ENCODE assay signal across 19 cellular contexts in genomic region chr13:29484236-29484635, GRCh38.
DNase-seq lines count a peak whose midpoint lies in the region; TF ChIP-seq lines count a peak whose summit lies in the region.
"Had no signal": no experiment of that assay in that cellular context is flagged by ENCODE, and none has a peak within 500 bp of the region (broad histone marks: within the 10 kb centered on the region; RNA-seq: fewer than 3 reads in every experiment).

No MANE protein-coding gene starts in this region.

- H3K27ac ChIP-seq in neural cell (ENCODE audit: low read length): peak overlapping the region; percentile 46
- H3K27ac ChIP-seq: left ventricle myocardium inferior, suprapubic skin had no signal

- TF ChIP-seq RAD21 in neural cell (conservative IDR thresholded peaks at IDR 0.05): no peak

- no peaks in the 10 kb centered on the region for H4K20me1 ChIP-seq in neural cell (ENCODE audit: insufficient read depth)

- H3K36me3 ChIP-seq in neural cell (ENCODE audit: insufficient read depth, low read length): no peaks in the 10 kb centered on the region
- H3K36me3 ChIP-seq: MG63, suprapubic skin had no signal

- DNase-seq in NCI-H146 (lab: John Stamatoyannopoulos, UW) (peak; percentile 43), NCI-H146 treated with DMSO at 0.1 percent for 48 hours (lab: John Stamatoyannopoulos, UW; ENCODE audit: unreplicated experiment) (no peak), NB4 (ENCODE audit: low read depth) (peak; percentile 80), SK-N-DZ (ENCODE audit: low spot score) (peak; percentile 93), osteocyte (ENCODE audit: extremely low spot score, unreplicated experiment) (no peak), HT-29 (ENCODE audit: low spot score) (no peak)
- DNase-seq in activated T-cell treated with anti-CD3 and anti-CD28 coated beads, Interleukin-2, amount 50 U/mL, for 24 hours: no peak
- DNase-seq: 8988T; activated CD4-positive, alpha-beta T cell treated with anti-CD3 and anti-CD28 coated beads for 1 hour; activated CD8-positive, alpha-beta memory T cell treated with anti-CD3 and anti-CD28 coated beads, Interleukin-2, amount 50 U/mL, for 4 hours; CD4-positive, CD25-positive, alpha-beta regulatory T cell; left ventricle myocardium inferior; MG63; naive thymus-derived CD4-positive, alpha-beta T cell; NCI-H446 treated with DMSO at 0.1 percent for 48 hours had no signal

- no peak overlapping the region for H3K4me3 ChIP-seq in NB4 (ENCODE audit: low read depth, low read length)
- peak overlapping the region; percentile 7 for H3K4me3 ChIP-seq in neural cell (ENCODE audit: low read length)
- H3K4me3 ChIP-seq: left ventricle myocardium inferior, MG63, suprapubic skin had no signal

- TF ChIP-seq CTCF in NB4 (IDR thresholded peaks at IDR 0.05; ENCODE audit: low read depth, low read length) (no peak), neural cell (IDR thresholded peaks at IDR 0.05; ENCODE audit: poor library complexity, severe bottlenecking) (no peak), osteocyte (IDR thresholded peaks at IDR 0.05) (no peak)

- H3F3A ChIP-seq in neural cell (ENCODE audit: insufficient read depth, low read length, poor library complexity, severe bottlenecking): no peaks in the 10 kb centered on the region

- peaks cover 12% of the 10 kb centered on the region for H3K4me1 Mint-ChIP-seq in osteocyte (ENCODE audit: unreplicated experiment)
- no peaks in the 10 kb centered on the region for H3K4me1 Mint-ChIP-seq in activated T-cell treated with anti-CD3 and anti-CD28 coated beads, Interleukin-2, amount 50 U/mL, for 24 hours (ENCODE audit: low read depth)
- H3K4me1 Mint-ChIP-seq: activated naive CD4-positive, alpha-beta T cell treated with anti-CD3 and anti-CD28 coated beads, Interleukin-2, amount 50 U/mL, for 24 hours; CD4-positive, CD25-positive, alpha-beta regulatory T cell; naive thymus-derived CD4-positive, alpha-beta T cell had no signal

- H3K79me2 ChIP-seq in neural cell (replicated peaks; ENCODE audit: insufficient read depth, low read length): no peaks in the 10 kb centered on the region

- H3K27me3 ChIP-seq in neural cell (ENCODE audit: insufficient read depth, low read depth, low read length): no peaks in the 10 kb centered on the region
- H3K27me3 ChIP-seq: MG63 had no signal

- no peaks in the 10 kb centered on the region for H3K36me3 Mint-ChIP-seq in osteocyte (ENCODE audit: unreplicated experiment)
- H3K36me3 Mint-ChIP-seq in activated T-cell treated with anti-CD3 and anti-CD28 coated beads, Interleukin-2, amount 50 U/mL, for 24 hours (ENCODE audit: low read depth): no peaks in the 10 kb centered on the region
- H3K36me3 Mint-ChIP-seq: activated naive CD4-positive, alpha-beta T cell treated with anti-CD3 and anti-CD28 coated beads, Interleukin-2, amount 50 U/mL, for 24 hours; CD4-positive, CD25-positive, alpha-beta regulatory T cell; naive thymus-derived CD4-positive, alpha-beta T cell had no signal

- no peaks in the 10 kb centered on the region for H3K9me3 Mint-ChIP-seq in osteocyte (ENCODE audit: unreplicated experiment)
- no peaks in the 10 kb centered on the region for H3K9me3 Mint-ChIP-seq in activated T-cell treated with anti-CD3 and anti-CD28 coated beads, Interleukin-2, amount 50 U/mL, for 24 hours
- H3K9me3 Mint-ChIP-seq: activated naive CD4-positive, alpha-beta T cell treated with anti-CD3 and anti-CD28 coated beads, Interleukin-2, amount 50 U/mL, for 24 hours; CD4-positive, CD25-positive, alpha-beta regulatory T cell; naive thymus-derived CD4-positive, alpha-beta T cell; T-helper 1 cell treated with Interleukin-12 subunit alpha and Interleukin-12 subunit beta and Interleukin-4 antibody, amounts not matched to agents 30 μg/mL and 1 μg/mL, for 36 hours had no signal

- H3K9me3 ChIP-seq in neural cell (ENCODE audit: low read length): no peaks in the 10 kb centered on the region
- H3K9me3 ChIP-seq: left ventricle myocardium inferior, MG63, suprapubic skin had no signal

- no peaks in the 10 kb centered on the region for H3K9me2 ChIP-seq in neural cell (ENCODE audit: insufficient read depth, low read length)

- no peak for TF ChIP-seq POLR2A in NB4 (IDR thresholded peaks at IDR 0.05; ENCODE audit: extremely low read depth, insufficient read length)

- no peak overlapping the region for H3K4me3 Mint-ChIP-seq in osteocyte (ENCODE audit: unreplicated experiment)
- H3K4me3 Mint-ChIP-seq in activated T-cell treated with anti-CD3 and anti-CD28 coated beads, Interleukin-2, amount 50 U/mL, for 24 hours: no peak overlapping the region
- H3K4me3 Mint-ChIP-seq: activated naive CD4-positive, alpha-beta T cell treated with anti-CD3 and anti-CD28 coated beads, Interleukin-2, amount 50 U/mL, for 24 hours; CD4-positive, CD25-positive, alpha-beta regulatory T cell; naive thymus-derived CD4-positive, alpha-beta T cell; T-helper 1 cell treated with Interleukin-12 subunit alpha and Interleukin-12 subunit beta and Interleukin-4 antibody, amounts not matched to agents 30 μg/mL and 1 μg/mL, for 36 hours had no signal

- peak; percentile 40 for TF ChIP-seq EP300 in neural cell (conservative IDR thresholded peaks at IDR 0.05; ENCODE audit: poor library complexity, severe bottlenecking)

- no peak overlapping the region for H3K4me2 ChIP-seq in neural cell (ENCODE audit: low read length)

- H3K27me3 Mint-ChIP-seq in osteocyte (ENCODE audit: unreplicated experiment): peaks cover 39% of the 10 kb centered on the region
- H3K27me3 Mint-ChIP-seq in activated T-cell treated with anti-CD3 and anti-CD28 coated beads, Interleukin-2, amount 50 U/mL, for 24 hours: peaks cover 17% of the 10 kb centered on the region
- H3K27me3 Mint-ChIP-seq: CD4-positive, CD25-positive, alpha-beta regulatory T cell had no signal

- no peak overlapping the region for H3K27ac Mint-ChIP-seq in osteocyte (ENCODE audit: unreplicated experiment)
- H3K27ac Mint-ChIP-seq in activated T-cell treated with anti-CD3 and anti-CD28 coated beads, Interleukin-2, amount 50 U/mL, for 24 hours: no peak overlapping the region
- H3K27ac Mint-ChIP-seq: activated naive CD4-positive, alpha-beta T cell treated with anti-CD3 and anti-CD28 coated beads, Interleukin-2, amount 50 U/mL, for 24 hours; CD4-positive, CD25-positive, alpha-beta regulatory T cell; naive thymus-derived CD4-positive, alpha-beta T cell; T-helper 1 cell treated with Interleukin-12 subunit alpha and Interleukin-12 subunit beta and Interleukin-4 antibody, amounts not matched to agents 30 μg/mL and 1 μg/mL, for 36 hours had no signal

- peak overlapping the region; percentile 3 for H3K9ac ChIP-seq in neural cell (ENCODE audit: low read length)

- no peak overlapping the region for H2AFZ ChIP-seq in neural cell (ENCODE audit: low read depth, low read length)

TF ChIP-seq in neural cell, 6 proteins besides CTCF, POLR2A, EP300 and RAD21:
- TF ChIP-seq SMC3 (conservative IDR thresholded peaks at IDR 0.05; ENCODE audit: poor library complexity) (no peak), TAF1 (IDR thresholded peaks at IDR 0.05; ENCODE audit: low read depth) (no peak), POLR2AphosphoS5 (IDR thresholded peaks at IDR 0.05) (peak; percentile 42), EZH2 (IDR thresholded peaks at IDR 0.05; ENCODE audit: borderline replicate concordance, insufficient read depth, low read length, poor library complexity, severe bottlenecking) (no peak), MXI1 (conservative IDR thresholded peaks at IDR 0.05; ENCODE audit: poor library complexity, severe bottlenecking) (no peak)
- TF ChIP-seq, protein P1, sequence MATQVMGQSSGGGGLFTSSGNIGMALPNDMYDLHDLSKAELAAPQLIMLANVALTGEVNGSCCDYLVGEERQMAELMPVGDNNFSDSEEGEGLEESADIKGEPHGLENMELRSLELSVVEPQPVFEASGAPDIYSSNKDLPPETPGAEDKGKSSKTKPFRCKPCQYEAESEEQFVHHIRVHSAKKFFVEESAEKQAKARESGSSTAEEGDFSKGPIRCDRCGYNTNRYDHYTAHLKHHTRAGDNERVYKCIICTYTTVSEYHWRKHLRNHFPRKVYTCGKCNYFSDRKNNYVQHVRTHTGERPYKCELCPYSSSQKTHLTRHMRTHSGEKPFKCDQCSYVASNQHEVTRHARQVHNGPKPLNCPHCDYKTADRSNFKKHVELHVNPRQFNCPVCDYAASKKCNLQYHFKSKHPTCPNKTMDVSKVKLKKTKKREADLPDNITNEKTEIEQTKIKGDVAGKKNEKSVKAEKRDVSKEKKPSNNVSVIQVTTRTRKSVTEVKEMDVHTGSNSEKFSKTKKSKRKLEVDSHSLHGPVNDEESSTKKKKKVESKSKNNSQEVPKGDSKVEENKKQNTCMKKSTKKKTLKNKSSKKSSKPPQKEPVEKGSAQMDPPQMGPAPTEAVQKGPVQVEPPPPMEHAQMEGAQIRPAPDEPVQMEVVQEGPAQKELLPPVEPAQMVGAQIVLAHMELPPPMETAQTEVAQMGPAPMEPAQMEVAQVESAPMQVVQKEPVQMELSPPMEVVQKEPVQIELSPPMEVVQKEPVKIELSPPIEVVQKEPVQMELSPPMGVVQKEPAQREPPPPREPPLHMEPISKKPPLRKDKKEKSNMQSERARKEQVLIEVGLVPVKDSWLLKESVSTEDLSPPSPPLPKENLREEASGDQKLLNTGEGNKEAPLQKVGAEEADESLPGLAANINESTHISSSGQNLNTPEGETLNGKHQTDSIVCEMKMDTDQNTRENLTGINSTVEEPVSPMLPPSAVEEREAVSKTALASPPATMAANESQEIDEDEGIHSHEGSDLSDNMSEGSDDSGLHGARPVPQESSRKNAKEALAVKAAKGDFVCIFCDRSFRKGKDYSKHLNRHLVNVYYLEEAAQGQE (IDR thresholded peaks at IDR 0.05; ENCODE audit: borderline replicate concordance): no peak

Comparison
In these comparisons a context has a peak if more than half of its experiments do, and no peak if none do; other contexts are left out.
1. DNase-seq: peak in NCI-H146 (single experiment), NB4 (single experiment) and SK-N-DZ (single experiment); none in NCI-H146 treated with DMSO at 0.1 percent for 48 hours (single experiment), osteocyte (single experiment), activated T-cell treated with anti-CD3 and anti-CD28 coated beads, Interleukin-2, amount 50 U/mL, for 24 hours (single experiment) and HT-29 (single experiment).